33 cellular contexts compared by ENCODE assay signal in the genomic region with DNA sequence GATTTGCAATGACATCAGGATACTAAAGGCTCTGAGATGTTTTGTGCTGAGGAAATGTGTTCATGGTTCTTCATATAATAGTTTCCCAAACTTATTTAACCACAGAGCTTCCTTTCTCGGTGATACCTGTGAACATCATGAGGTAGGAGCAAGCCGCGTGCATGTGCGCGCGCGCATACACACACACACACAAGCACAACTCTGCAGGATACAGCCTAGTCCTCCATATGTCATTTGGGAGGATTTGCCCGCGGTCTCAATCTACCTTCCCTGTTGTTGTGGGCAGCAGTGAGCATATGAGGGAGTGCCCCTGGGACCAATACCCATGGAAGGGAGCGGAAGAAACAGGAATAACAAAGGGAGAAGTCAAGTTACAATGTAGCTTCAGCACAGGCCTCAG.
"Had no signal": no experiment of that assay in that cellular context is flagged by ENCODE, and none has a peak within 500 bp of the region (broad histone marks: within the 10 kb centered on the region; RNA-seq: fewer than 3 reads in every experiment).

No MANE protein-coding gene starts in this region.

- H3K36me3 ChIP-seq: adrenal gland, cardiac muscle cell had no signal

- H3K27me3 ChIP-seq: adrenal gland, cardiac muscle cell had no signal

- H3K4me1 Mint-ChIP-seq: activated B cell treated with CpG ODN at 0.5 μM for 24 hours; activated CD4-positive, alpha-beta T cell treated with anti-CD3 and anti-CD28 coated beads, Interleukin-2, amount 10 ng/mL, durations not matched to agents 24 days and 14 days; activated naive CD8-positive, alpha-beta T cell treated with anti-CD3 and anti-CD28 coated beads for 36 hours; activated T-helper 17 cell treated with anti-CD3 and anti-CD28 coated beads, Interleukin-2, amount 50 U/mL, for 72 hours; brain; T-cell had no signal

- ATAC-seq: activated CD8-positive, alpha-beta T cell treated with anti-CD3 and anti-CD28 coated beads for 36 hours; activated naive CD4-positive, alpha-beta T cell treated with anti-CD3 and anti-CD28 coated beads, Interleukin-2, amount 50 U/mL, for 72 hours; activated T-cell treated with anti-CD3 and anti-CD28 coated beads, Interleukin-2, amount 50 U/mL, for 4 hours; activated T-cell treated with anti-CD3 and anti-CD28 coated beads, Interleukin-2, amount 50 U/mL, for 72 hours; activated T-helper 17 cell treated with anti-CD3 and anti-CD28 coated beads, Interleukin-2, amount 50 U/mL, for 72 hours; T-cell had no signal

- H3K27ac Mint-ChIP-seq: activated B cell treated with CpG ODN at 0.5 μM for 24 hours; activated CD4-positive, alpha-beta memory T cell treated with anti-CD3 and anti-CD28 coated beads for 36 hours; activated CD4-positive, alpha-beta T cell treated with anti-CD3 and anti-CD28 coated beads, Interleukin-2, amount 10 ng/mL, durations not matched to agents 24 days and 14 days; activated CD8-positive, alpha-beta T cell treated with anti-CD3 and anti-CD28 coated beads for 36 hours; activated naive CD4-positive, alpha-beta T cell treated with anti-CD3 and anti-CD28 coated beads for 36 hours; activated naive CD4-positive, alpha-beta T cell treated with anti-CD3 and anti-CD28 coated beads, Interleukin-2, amount 50 U/mL, for 72 hours; activated naive CD8-positive, alpha-beta T cell treated with anti-CD3 and anti-CD28 coated beads for 36 hours; activated T-cell treated with anti-CD3 and anti-CD28 coated beads, Interleukin-2, amount 50 U/mL, for 72 hours; activated T-helper 1 cell treated with anti-CD3 and anti-CD28 coated beads, Interleukin-12 subunit alpha, Interleukin-12 subunit beta, Interleukin-2, Interleukin-4 antibody, amounts not matched to agents 30 ng/mL and 10 ng/mL and 1 ng/mL, durations not matched to agents 14 hours and 24 hours and 36 hours; activated T-helper 17 cell treated with anti-CD3 and anti-CD28 coated beads, Interleukin-2, amount 50 U/mL, for 72 hours; brain; T-cell; T-helper 2 cell treated with Interferon-gamma antibody and Interleukin-4, amounts not matched to agents 5 μg/mL and 100 μg/mL, for 36 hours had no signal

- H3K27me3 Mint-ChIP-seq: activated naive CD8-positive, alpha-beta T cell treated with anti-CD3 and anti-CD28 coated beads for 36 hours had no signal

- H3K36me3 Mint-ChIP-seq: activated CD4-positive, alpha-beta memory T cell treated with anti-CD3 and anti-CD28 coated beads for 36 hours; activated naive CD4-positive, alpha-beta T cell treated with anti-CD3 and anti-CD28 coated beads, Interleukin-2, amount 50 U/mL, for 72 hours; activated naive CD8-positive, alpha-beta T cell treated with anti-CD3 and anti-CD28 coated beads for 36 hours; brain; T-cell had no signal

- H3K27ac ChIP-seq: adrenal gland, cardiac muscle cell, VCaP had no signal

- H3K4me3 Mint-ChIP-seq: activated B cell treated with CpG ODN at 0.5 μM for 24 hours; activated CD4-positive, alpha-beta memory T cell treated with anti-CD3 and anti-CD28 coated beads for 36 hours; activated CD4-positive, alpha-beta T cell treated with anti-CD3 and anti-CD28 coated beads, Interleukin-2, amount 10 ng/mL, durations not matched to agents 24 days and 14 days; activated CD8-positive, alpha-beta T cell treated with anti-CD3 and anti-CD28 coated beads for 36 hours; activated naive CD4-positive, alpha-beta T cell treated with anti-CD3 and anti-CD28 coated beads for 36 hours; activated naive CD8-positive, alpha-beta T cell treated with anti-CD3 and anti-CD28 coated beads for 36 hours; activated T-cell treated with anti-CD3 and anti-CD28 coated beads, Interleukin-2, amount 50 U/mL, for 4 hours; activated T-cell treated with anti-CD3 and anti-CD28 coated beads, Interleukin-2, amount 50 U/mL, for 72 hours; activated T-helper 1 cell treated with anti-CD3 and anti-CD28 coated beads, Interleukin-12 subunit alpha, Interleukin-12 subunit beta, Interleukin-2, Interleukin-4 antibody, amounts not matched to agents 30 ng/mL and 10 ng/mL and 1 ng/mL, durations not matched to agents 14 hours and 24 hours and 36 hours; activated T-helper 17 cell treated with anti-CD3 and anti-CD28 coated beads, Interleukin-2, amount 50 U/mL, for 72 hours; brain; T-cell; T-helper 2 cell treated with Interferon-gamma antibody and Interleukin-4, amounts not matched to agents 5 μg/mL and 100 μg/mL, for 36 hours had no signal

- H3K4me1 ChIP-seq: adrenal gland had no signal

- DNase-seq: activated B cell treated with CpG ODN at 0.5 μM for 24 hours; activated CD4-positive, alpha-beta memory T cell treated with anti-CD3 and anti-CD28 coated beads for 36 hours; activated CD4-positive, alpha-beta T cell treated with anti-CD3 and anti-CD28 coated beads for 4 hours; activated CD4-positive, alpha-beta T cell treated with anti-CD3 and anti-CD28 coated beads, Interleukin-2, amount 10 ng/mL, durations not matched to agents 24 days and 14 days; activated CD4-positive, alpha-beta T cell treated with anti-CD3 and anti-CD28 coated beads, Interleukin-2, amount 50 U/mL, for 1 hour; activated CD4-positive, alpha-beta T cell treated with anti-CD3 and anti-CD28 coated beads, Interleukin-2, amount 50 U/mL, for 4 hours; activated CD4-positive, CD25-positive, alpha-beta regulatory T cell treated with anti-CD3 and anti-CD28 coated beads, Interleukin-2, amount 50 U/mL, for 72 hours; activated CD8-positive, alpha-beta memory T cell treated with anti-CD3 and anti-CD28 coated beads, Interleukin-2, amount 50 U/mL, for 4 hours; activated CD8-positive, alpha-beta T cell treated with anti-CD3 and anti-CD28 coated beads for 36 hours; activated effector memory CD4-positive, alpha-beta T cell treated with anti-CD3 and anti-CD28 coated beads, Interleukin-2, amount 50 U/mL, for 16 hours; activated gamma-delta T cell treated with Interleukin-2 at 50 U/mL for 16 hours; activated naive CD4-positive, alpha-beta T cell; activated naive CD4-positive, alpha-beta T cell treated with anti-CD3 and anti-CD28 coated beads for 36 hours; activated naive CD4-positive, alpha-beta T cell treated with anti-CD3 and anti-CD28 coated beads, Interleukin-2, amount 50 U/mL, for 16 hours; activated naive CD8-positive, alpha-beta T cell treated with anti-CD3 and anti-CD28 coated beads for 36 hours; activated T-cell treated with anti-CD3 and anti-CD28 coated beads for 4 hours; activated T-cell treated with anti-CD3 and anti-CD28 coated beads, Interleukin-2, amount 50 U/mL, for 1 hour; activated T-cell treated with anti-CD3 and anti-CD28 coated beads, Interleukin-2, amount 50 U/mL, for 4 hours; activated T-cell treated with anti-CD3 and anti-CD28 coated beads, Interleukin-2, amount 50 U/mL, for 72 hours; amniotic stem cell; aorta; central memory CD4-positive, alpha-beta T cell; T-cell; T-helper 2 cell; T-helper 9 cell had no signal

- H3K9me3 ChIP-seq: adrenal gland had no signal

- H3K9me3 Mint-ChIP-seq: activated B cell treated with CpG ODN at 0.5 μM for 24 hours; activated CD4-positive, alpha-beta memory T cell treated with anti-CD3 and anti-CD28 coated beads for 36 hours; activated CD4-positive, alpha-beta T cell treated with anti-CD3 and anti-CD28 coated beads, Interleukin-2, amount 10 ng/mL, durations not matched to agents 24 days and 14 days; activated CD8-positive, alpha-beta T cell treated with anti-CD3 and anti-CD28 coated beads for 36 hours; activated naive CD4-positive, alpha-beta T cell treated with anti-CD3 and anti-CD28 coated beads for 36 hours; activated naive CD4-positive, alpha-beta T cell treated with anti-CD3 and anti-CD28 coated beads, Interleukin-2, amount 50 U/mL, for 72 hours; activated naive CD8-positive, alpha-beta T cell treated with anti-CD3 and anti-CD28 coated beads for 36 hours; activated T-cell treated with anti-CD3 and anti-CD28 coated beads, Interleukin-2, amount 50 U/mL, for 4 hours; activated T-cell treated with anti-CD3 and anti-CD28 coated beads, Interleukin-2, amount 50 U/mL, for 72 hours; activated T-helper 1 cell treated with anti-CD3 and anti-CD28 coated beads, Interleukin-12 subunit alpha, Interleukin-12 subunit beta, Interleukin-2, Interleukin-4 antibody, amounts not matched to agents 30 ng/mL and 10 ng/mL and 1 ng/mL, durations not matched to agents 14 hours and 24 hours and 36 hours; activated T-helper 17 cell treated with anti-CD3 and anti-CD28 coated beads, Interleukin-2, amount 50 U/mL, for 72 hours; T-cell; T-helper 2 cell treated with Interferon-gamma antibody and Interleukin-4, amounts not matched to agents 5 μg/mL and 100 μg/mL, for 36 hours had no signal

- H3K4me3 ChIP-seq: adrenal gland, cardiac muscle cell had no signal
